ENCODE assay signal across 17 cellular contexts in the genomic region with DNA sequence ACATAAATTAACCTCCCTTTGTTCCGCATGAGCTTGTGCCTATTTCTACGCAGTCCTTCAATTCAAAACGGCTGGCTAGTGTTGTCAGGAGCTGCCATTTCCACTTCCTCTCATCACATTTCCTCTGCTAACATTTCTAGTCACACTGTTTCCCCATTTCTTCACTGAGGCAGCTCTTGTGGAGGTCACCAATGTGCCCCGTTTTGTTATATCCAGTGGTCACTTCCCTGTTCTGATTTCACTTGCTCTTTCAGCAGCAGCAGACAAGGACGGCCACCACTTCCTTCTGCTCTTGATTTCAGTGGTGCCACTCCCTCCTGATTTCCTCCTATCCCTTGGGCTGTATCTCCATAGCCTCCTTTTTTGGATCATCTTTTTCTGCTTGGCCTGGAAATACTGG.
DNase-seq lines count a peak whose midpoint lies in the region; ATAC-seq and TF ChIP-seq lines count a peak whose summit lies in the region.
"Had no signal": no experiment of that assay in that cellular context is flagged by ENCODE, and none has a peak within 500 bp of the region (broad histone marks: within the 10 kb centered on the region; RNA-seq: fewer than 3 reads in every experiment).

No MANE protein-coding gene starts in this region.

- H3K9ac ChIP-seq in HCT116 (ENCODE audit: low read length) (no peak overlapping the region), PC-3 (ENCODE audit: low read length) (no peak overlapping the region)

- H4K20me1 ChIP-seq in HCT116 (ENCODE audit: insufficient read depth) (no peaks in the 10 kb centered on the region), PC-3 (ENCODE audit: low read length) (no peaks in the 10 kb centered on the region), osteoblast (ENCODE audit: insufficient read depth, low read length) (no peaks in the 10 kb centered on the region)

- BruUV-seq in HCT116 (replicated peaks; lab: Mats Ljungman, UMichigan) (no TSS peak), PC-3 (replicated peaks; lab: Mats Ljungman, UMichigan) (no TSS peak)

- TF ChIP-seq POLR2A in HCT116 (IDR thresholded peaks at IDR 0.05; ENCODE audit: borderline replicate concordance, extremely low read depth, insufficient read depth, insufficient read length) = no peak
- no peak for TF ChIP-seq POLR2A in heart left ventricle (IDR thresholded peaks at IDR 0.05)

- 41 to 48% (median 42%) methylated on average over 5 of the region's 5 CpGs for WGBS in heart left ventricle, 4 donors

- H3K9me3 ChIP-seq in HCT116 (ENCODE audit: control insufficient read depth in 1 of 2, insufficient read depth in 1 of 2, low read depth in 1 of 2, low read length in 2 of 2) = peaks cover 0 to 8% of the 10 kb centered on the region in 2 experiments; a peak in 2 of 4 replicates
- H3K9me3 ChIP-seq in PC-3 (ENCODE audit: low read length) = no peaks in the 10 kb centered on the region
- peaks cover 0 to 14% (median 0%) of the 10 kb centered on the region in 12 donors for H3K9me3 ChIP-seq in heart left ventricle
- no peaks in the 10 kb centered on the region for H3K9me3 ChIP-seq in osteoblast (ENCODE audit: low read depth, low read length)
- H3K9me3 ChIP-seq: sigmoid colon had no signal

- no peak overlapping the region for H3K27ac ChIP-seq in HCT116 (ENCODE audit: low read depth, low read length)
- H3K27ac ChIP-seq in PC-3 (ENCODE audit: low read length) = peak overlapping the region; percentile 32
- H3K27ac ChIP-seq in heart left ventricle = peak overlapping the region in 1 of 12 donors; percentile 70
- H3K27ac ChIP-seq in osteoblast (ENCODE audit: low read depth, low read length) = no peak overlapping the region
- H3K27ac ChIP-seq: sigmoid colon had no signal

- H3K4me2 ChIP-seq in HCT116 (ENCODE audit: low read length) (no peak overlapping the region), PC-3 (ENCODE audit: low read length) (no peak overlapping the region), osteoblast (ENCODE audit: insufficient read depth, low read length) (no peak overlapping the region)

- no peak for TF ChIP-seq CTCF in HCT116 (IDR thresholded peaks at IDR 0.05 in 2 of 3, conservative IDR thresholded peaks at IDR 0.05 in 1 of 3; ENCODE audit: borderline replicate concordance in 1 of 3, insufficient read depth in 1 of 3, low read depth in 2 of 3, low read length in 2 of 3)
- TF ChIP-seq CTCF in PC-3 (conservative IDR thresholded peaks at IDR 0.05; ENCODE audit: low read depth, low read length) = no peak
- no peak for TF ChIP-seq CTCF in heart left ventricle (IDR thresholded peaks at IDR 0.05)
- no peak for TF ChIP-seq CTCF in osteoblast (IDR thresholded peaks at IDR 0.05; ENCODE audit: extremely low read depth, low read depth, low read length)

- H2AFZ ChIP-seq in HCT116 (ENCODE audit: low read depth, low read length, poor library complexity, severe bottlenecking) (peak overlapping the region; percentile 11), PC-3 (ENCODE audit: low read length) (peak overlapping the region; percentile 61), osteoblast (ENCODE audit: low read length) (peak overlapping the region; percentile 66)

- no peak overlapping the region for H3K4me3 ChIP-seq in HCT116 (replicated peaks in 1 of 2; ENCODE audit: low read depth in 1 of 2, low read length in 2 of 2)
- no peak overlapping the region for H3K4me3 ChIP-seq in PC-3 (ENCODE audit: low read length)
- no peak overlapping the region for H3K4me3 ChIP-seq in heart left ventricle
- H3K4me3 ChIP-seq in osteoblast (ENCODE audit: insufficient read depth, low read length) = no peak overlapping the region
- H3K4me3 ChIP-seq: sigmoid colon had no signal

- RAD21 ChIA-PET in HCT116 (lab: Charles Lee; ENCODE audit: low non-redundant PET in 1 of 2, low total read pairs in 2 of 2, uncharacterized antibody in 2 of 2, unreplicated experiment in 2 of 2) = no interaction called here

- H3K36me3 ChIP-seq in HCT116 (ENCODE audit: control insufficient read depth in 1 of 2, insufficient read depth in 2 of 2, low read length in 2 of 2) = peaks cover 0 to 5% of the 10 kb centered on the region in 2 experiments; a peak in 1 of 4 replicates
- H3K36me3 ChIP-seq in PC-3 (ENCODE audit: low read depth, low read length) = 0 out of 2 replicates have a peak, but pooled peaks cover under 1% of the 10 kb centered on the region
- H3K36me3 ChIP-seq in heart left ventricle = no peaks in the 10 kb centered on the region
- no peaks in the 10 kb centered on the region for H3K36me3 ChIP-seq in osteoblast (ENCODE audit: insufficient read depth, low read length)
- H3K36me3 ChIP-seq: sigmoid colon had no signal

- POLR2A ChIA-PET in HCT116 (lab: Charles Lee) = no interaction called here
- POLR2A ChIA-PET in PC-3 (lab: Charles Lee; ENCODE audit: unreplicated experiment) = interaction anchor here (0.7 kb wide), 1 partner anchor 11 kb away, joined by 5 read pairs; no protein-coding TSS in a partner anchor

- TF ChIP-seq RAD21 in HCT116 (IDR thresholded peaks at IDR 0.05; ENCODE audit: low read depth) = no peak

- H3K4me1 ChIP-seq in HCT116 (ENCODE audit: control insufficient read depth in 1 of 2, insufficient read depth in 2 of 2, low read length in 2 of 2) = peaks cover 0 to 4% of the 10 kb centered on the region in 2 experiments; a peak in 1 of 4 replicates
- H3K4me1 ChIP-seq in PC-3 (ENCODE audit: insufficient read depth, low read length) = peaks cover 35% of the 10 kb centered on the region
- peaks cover 0 to 11% (median 0%) of the 10 kb centered on the region in 12 donors for H3K4me1 ChIP-seq in heart left ventricle
- no peaks in the 10 kb centered on the region for H3K4me1 ChIP-seq in osteoblast (ENCODE audit: insufficient read depth, low read length)

- CTCF ChIA-PET in HCT116 (lab: Charles Lee) = no interaction called here
- CTCF ChIA-PET in PC-3 (lab: Charles Lee) = no interaction called here

- H3K9me2 ChIP-seq in HCT116 (ENCODE audit: insufficient read depth) (no peaks in the 10 kb centered on the region), PC-3 (replicated peaks; ENCODE audit: low read length) (no peaks in the 10 kb centered on the region)

- DNase-seq in HCT116 (ENCODE audit: low read depth, low spot score) (no peak), PC-3 (no peak), heart left ventricle (peak in 2 of 5 donors; percentile 42 to 45), osteoblast (ENCODE audit: insufficient read length, low spot score, missing footprints) (no peak), NCI-H187 treated with DMSO at 0.1 percent for 48 hours (lab: John Stamatoyannopoulos, UW) (no peak), iPS-NIHi11 (ENCODE audit: low spot score) (no peak), activated gamma-delta T cell treated with Interleukin-2 at 50 U/mL for 16 hours (no peak)
- DNase-seq in stimulated activated CD4-positive, alpha-beta T cell treated with anti-CD3 and anti-CD28 coated beads, Interleukin-1b, Interleukin-23, amount 100 ng/mL, for 48 hours = no peak
- DNase-seq: activated CD4-positive, alpha-beta T cell treated with anti-CD3 and anti-CD28 coated beads, Interleukin-2, amount 50 U/mL, for 1 hour; activated naive CD8-positive, alpha-beta T cell treated with anti-CD3 and anti-CD28 coated beads, Interleukin-2, amount 10 ng/mL, durations not matched to agents 7 days and 5 days; activated T-cell treated with anti-CD3 and anti-CD28 coated beads, Interleukin-2, amount 50 U/mL, for 4 hours; DMS79; effector memory CD4-positive, alpha-beta T cell; MM.1S; SHP77 treated with DMSO at 0.1 percent for 48 hours; sigmoid colon; stimulated activated CD4-positive, alpha-beta T cell treated with anti-CD3 and anti-CD28 coated beads, Interleukin-4, amount 100 ng/mL, for 4 hours had no signal

- H3K27me3 ChIP-seq in HCT116 (ENCODE audit: insufficient read depth, low read length) = no peaks in the 10 kb centered on the region
- no peaks in the 10 kb centered on the region for H3K27me3 ChIP-seq in PC-3 (ENCODE audit: low read length)
- H3K27me3 ChIP-seq in heart left ventricle = no peaks in the 10 kb centered on the region
- H3K27me3 ChIP-seq in osteoblast (ENCODE audit: insufficient read depth, low read length) = no peaks in the 10 kb centered on the region
- H3K27me3 ChIP-seq: sigmoid colon had no signal

- no peaks in the 10 kb centered on the region for H3K79me2 ChIP-seq in HCT116 (ENCODE audit: insufficient read depth, low read length)
- H3K79me2 ChIP-seq in PC-3 (ENCODE audit: low read length) = no peaks in the 10 kb centered on the region
- H3K79me2 ChIP-seq in osteoblast (ENCODE audit: insufficient read depth, low read length) = no peaks in the 10 kb centered on the region

- ATAC-seq in HCT116 = no peak
- no peak for ATAC-seq in PC-3
- ATAC-seq in heart left ventricle = peak in 3 of 4 donors; percentile 26 to 71 (median 52)
- ATAC-seq: activated T-cell treated with anti-CD3 and anti-CD28 coated beads, Interleukin-2, amount 50 U/mL, for 4 hours had no signal

- intact Hi-C loops in HCT116 (cut with micrococcal nuclease) (no loop called here), PC-3 (cut with micrococcal nuclease) (no loop called here), heart left ventricle (cut with DNase I) (no loop called here)

- H3F3A ChIP-seq in PC-3 (ENCODE audit: low read length, unreplicated experiment) = no peaks in the 10 kb centered on the region

TF ChIP-seq in HCT116, 20 proteins besides CTCF, POLR2A, EP300 and RAD21 (continues in another document):
- TF ChIP-seq FOSL1 (IDR thresholded peaks at IDR 0.05; ENCODE audit: low read depth) (no peak), ZNF274 (IDR thresholded peaks at IDR 0.05; ENCODE audit: low read depth, low read length) (no peak), EGR1 (IDR thresholded peaks at IDR 0.05; ENCODE audit: low read depth) (no peak), ATF3 (IDR thresholded peaks at IDR 0.05) (no peak), POLR2AphosphoS5 (IDR thresholded peaks at IDR 0.05; ENCODE audit: low read depth, low read length) (no peak), MAX (IDR thresholded peaks at IDR 0.05) (no peak), CBX3 (IDR thresholded peaks at IDR 0.05; ENCODE audit: low read depth) (no peak), JUND (IDR thresholded peaks at IDR 0.05) (no peak), EZH2phosphoT487 (IDR thresholded peaks at IDR 0.05; ENCODE audit: borderline replicate concordance) (no peak), EZH2 (IDR thresholded peaks at IDR 0.05) (no peak), CEBPB (IDR thresholded peaks at IDR 0.05; ENCODE audit: low read depth) (no peak)

Comparison
In these comparisons a context has a peak if more than half of its experiments do, and no peak if none do; other contexts are left out.
1. ATAC-seq: peak in heart left ventricle (3 of 4); none in HCT116 (single experiment) and PC-3 (single experiment).
2. H2AFZ ChIP-seq: peak in every context shown above with its lines; median percentile 66 in osteoblast; 61 in PC-3; 11 in HCT116.